23 cellular contexts compared by ENCODE assay signal in genomic region chr9:31699836-31700235, GRCh38.
"Had no signal": no experiment of that assay in that cellular context is flagged by ENCODE, and none has a peak within 500 bp of the region (broad histone marks: within the 10 kb centered on the region; RNA-seq: fewer than 3 reads in every experiment).

No MANE protein-coding gene starts in this region.

- H3K27me3 Mint-ChIP-seq: activated CD4-positive, alpha-beta T cell treated with anti-CD3 and anti-CD28 coated beads, Interleukin-2, amount 10 ng/mL, durations not matched to agents 24 days and 14 days; central memory CD8-positive, alpha-beta T cell had no signal

- H3K9me3 Mint-ChIP-seq: activated CD4-positive, alpha-beta T cell treated with anti-CD3 and anti-CD28 coated beads, Interleukin-2, amount 10 ng/mL, durations not matched to agents 24 days and 14 days; central memory CD8-positive, alpha-beta T cell; T-helper 1 cell treated with Interleukin-12 subunit alpha and Interleukin-12 subunit beta and Interleukin-4 antibody, amounts not matched to agents 30 μg/mL and 1 μg/mL, for 36 hours had no signal

- H3K4me3 ChIP-seq: ascending aorta, body of pancreas, MG63, Peyer's patch had no signal

- H3K4me1 ChIP-seq: ascending aorta, body of pancreas, Peyer's patch had no signal

- H3K27me3 ChIP-seq: ascending aorta, body of pancreas, MG63, Peyer's patch had no signal

- H3K27ac Mint-ChIP-seq: activated CD4-positive, alpha-beta T cell treated with anti-CD3 and anti-CD28 coated beads, Interleukin-2, amount 10 ng/mL, durations not matched to agents 24 days and 14 days; T-helper 1 cell treated with Interleukin-12 subunit alpha and Interleukin-12 subunit beta and Interleukin-4 antibody, amounts not matched to agents 30 μg/mL and 1 μg/mL, for 36 hours had no signal

- H3K4me1 Mint-ChIP-seq: central memory CD8-positive, alpha-beta T cell had no signal

- DNase-seq: activated CD4-positive, alpha-beta T cell treated with anti-CD3 and anti-CD28 coated beads for 1 hour; activated CD4-positive, alpha-beta T cell treated with anti-CD3 and anti-CD28 coated beads, Interleukin-2, amount 10 ng/mL, durations not matched to agents 24 days and 14 days; activated CD4-positive, alpha-beta T cell treated with anti-CD3 and anti-CD28 coated beads, Interleukin-2, amount 50 U/mL, for 48 hours; activated gamma-delta T cell treated with Interleukin-2 at 50 U/mL for 16 hours; activated naive CD4-positive, alpha-beta T cell treated with anti-CD3 and anti-CD28 coated beads, Interleukin-2, amount 50 U/mL, for 16 hours; activated T-cell treated with anti-CD3 and anti-CD28 coated beads for 4 hours; amniotic stem cell; body of pancreas; MG63; MV-4-11; NCI-H1092 treated with DMSO at 0.1 percent for 48 hours; NCI-H1417 treated with DMSO at 0.1 percent for 48 hours; NCI-H1694; NCI-H2081; NCI-H524; Peyer's patch; SHP77 had no signal

- H3K36me3 ChIP-seq: ascending aorta, MG63, Peyer's patch had no signal

- H3K9me3 ChIP-seq: ascending aorta, body of pancreas, MG63, Peyer's patch had no signal

- ATAC-seq: body of pancreas, HepG2 had no signal

- H3K4me3 Mint-ChIP-seq: activated CD4-positive, alpha-beta T cell treated with anti-CD3 and anti-CD28 coated beads, Interleukin-2, amount 10 ng/mL, durations not matched to agents 24 days and 14 days; central memory CD8-positive, alpha-beta T cell; T-helper 1 cell treated with Interleukin-12 subunit alpha and Interleukin-12 subunit beta and Interleukin-4 antibody, amounts not matched to agents 30 μg/mL and 1 μg/mL, for 36 hours had no signal

- H3K27ac ChIP-seq: ascending aorta, body of pancreas, KMS-11, Peyer's patch, RWPE1 had no signal
